Comparison of ENCODE assay signal across 22 cellular contexts in the genomic region with DNA sequence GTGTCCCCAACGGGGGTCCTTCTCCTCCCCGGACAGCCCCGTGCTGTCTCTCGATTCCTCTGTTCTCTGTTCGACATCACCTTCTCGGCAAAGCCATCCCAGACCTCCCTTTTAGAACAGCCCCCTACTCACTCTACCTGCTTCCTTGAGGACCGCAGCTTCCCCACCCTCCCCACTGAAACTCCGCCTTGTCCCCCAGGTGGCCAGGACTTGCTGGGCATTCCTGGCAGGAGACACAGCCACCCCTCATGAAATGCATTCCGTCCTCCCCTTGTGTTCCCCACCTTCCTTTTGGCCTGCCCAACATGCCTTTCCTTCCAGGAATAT. TPM values are rescaled to one million over a fixed set of nuclear protein-coding genes. Genes with fewer than 3 reads are reported as not detected.
DNase-seq lines count a peak whose midpoint lies in the region; ATAC-seq and TF ChIP-seq lines count a peak whose summit lies in the region.
"Had no signal": no experiment of that assay in that cellular context is flagged by ENCODE, and none has a peak within 500 bp of the region (broad histone marks: within the 10 kb centered on the region; RNA-seq: fewer than 3 reads in every experiment).

No MANE protein-coding gene starts in this region.

- no peak overlapping the region for H3K27ac Mint-ChIP-seq in activated naive CD4-positive, alpha-beta T cell treated with anti-CD3 and anti-CD28 coated beads, Interleukin-2, amount 10 ng/mL, durations not matched to agents 7 days and 5 days
- H3K27ac Mint-ChIP-seq: CD8-positive, alpha-beta memory T cell had no signal

- intact Hi-C loops in upper lobe of right lung (cut with DNase I) = no loop called here
- intact Hi-C loops in tibial artery (cut with DNase I; ENCODE audit: low total_unique reads) = no loop called here

- H3K27me3 Mint-ChIP-seq in activated naive CD4-positive, alpha-beta T cell treated with anti-CD3 and anti-CD28 coated beads, Interleukin-2, amount 10 ng/mL, durations not matched to agents 7 days and 5 days = no peaks in the 10 kb centered on the region

- no peak for ATAC-seq in upper lobe of right lung
- ATAC-seq: Panc1 had no signal

- CTCF ChIA-PET in activated naive CD4-positive, alpha-beta T cell treated with anti-CD3 and anti-CD28 coated beads, Interleukin-2, amount 10 ng/mL, durations not matched to agents 7 days and 5 days (lab: Charles Lee) = no interaction called here

- H3K27me3 ChIP-seq in Peyer's patch (no peaks in the 10 kb centered on the region), upper lobe of right lung (no peaks in the 10 kb centered on the region), tibial artery (peaks cover 0 to 13% of the 10 kb centered on the region in 2 donors)

- H3K4me3 Mint-ChIP-seq in activated naive CD4-positive, alpha-beta T cell treated with anti-CD3 and anti-CD28 coated beads, Interleukin-2, amount 10 ng/mL, durations not matched to agents 7 days and 5 days = no peak overlapping the region
- H3K4me3 Mint-ChIP-seq: CD8-positive, alpha-beta memory T cell had no signal

- no peaks in the 10 kb centered on the region for H3K9me3 Mint-ChIP-seq in activated naive CD4-positive, alpha-beta T cell treated with anti-CD3 and anti-CD28 coated beads, Interleukin-2, amount 10 ng/mL, durations not matched to agents 7 days and 5 days

- H3K4me1 ChIP-seq in Peyer's patch (no peaks in the 10 kb centered on the region), upper lobe of right lung (no peaks in the 10 kb centered on the region), tibial artery (no peaks in the 10 kb centered on the region)
- H3K4me1 ChIP-seq: HAP-1 had no signal

- peak; percentile 8 for DNase-seq in activated naive CD4-positive, alpha-beta T cell treated with anti-CD3 and anti-CD28 coated beads, Interleukin-2, amount 10 ng/mL, durations not matched to agents 7 days and 5 days
- no peak for DNase-seq in activated naive CD4-positive, alpha-beta T cell treated with anti-CD3 and anti-CD28 coated beads, Interleukin-2, amount 50 U/mL, for 16 hours
- peak in 2 of 3 donors; percentile 19 to 28 for DNase-seq in Peyer's patch
- DNase-seq in mesenteric fat pad (ENCODE audit: low spot score) = peak; percentile 71
- DNase-seq in upper lobe of right lung = peak; percentile 30
- DNase-seq in tibial artery = no peak
- DNase-seq in GM20000 (ENCODE audit: low spot score) = no peak
- no peak for DNase-seq in SW480 (ENCODE audit: low spot score)
- DNase-seq: 8988T; CD8-positive, alpha-beta memory T cell; Kasumi-1; NCI-H1417; NCI-H187; NCI-H2107; NCI-H2227 treated with DMSO at 0.1 percent for 48 hours; NCI-H510A; NCI-H748 treated with DMSO at 0.1 percent for 48 hours had no signal

- no peaks in the 10 kb centered on the region for H3K9me3 ChIP-seq in Peyer's patch
- H3K9me3 ChIP-seq in upper lobe of right lung = no peaks in the 10 kb centered on the region
- H3K9me3 ChIP-seq in tibial artery = no peaks in the 10 kb centered on the region
- H3K9me3 ChIP-seq: HAP-1 had no signal

- H3K4me3 ChIP-seq in Peyer's patch (no peak overlapping the region), upper lobe of right lung (no peak overlapping the region), tibial artery (no peak overlapping the region)
- H3K4me3 ChIP-seq: HAP-1 had no signal

- no peaks in the 10 kb centered on the region for H3K36me3 Mint-ChIP-seq in activated naive CD4-positive, alpha-beta T cell treated with anti-CD3 and anti-CD28 coated beads, Interleukin-2, amount 10 ng/mL, durations not matched to agents 7 days and 5 days
- H3K36me3 Mint-ChIP-seq: CD8-positive, alpha-beta memory T cell had no signal

- no peak overlapping the region for H3K27ac ChIP-seq in Peyer's patch
- H3K27ac ChIP-seq in upper lobe of right lung = no peak overlapping the region
- no peak overlapping the region for H3K27ac ChIP-seq in tibial artery
- H3K27ac ChIP-seq: C4-2B had no signal

- TF ChIP-seq POLR2A in Peyer's patch (IDR thresholded peaks at IDR 0.05) = no peak

- no peak for TF ChIP-seq CTCF in Peyer's patch (IDR thresholded peaks at IDR 0.05)
- no peak for TF ChIP-seq CTCF in upper lobe of right lung (IDR thresholded peaks at IDR 0.05)
- TF ChIP-seq CTCF in tibial artery (IDR thresholded peaks at IDR 0.05) = no peak
- no peak for TF ChIP-seq CTCF in GM20000 (IDR thresholded peaks at IDR 0.05; ENCODE audit: extremely low read depth, missing control alignments)

- no peaks in the 10 kb centered on the region for H3K4me1 Mint-ChIP-seq in activated naive CD4-positive, alpha-beta T cell treated with anti-CD3 and anti-CD28 coated beads, Interleukin-2, amount 10 ng/mL, durations not matched to agents 7 days and 5 days
- H3K4me1 Mint-ChIP-seq: CD8-positive, alpha-beta memory T cell had no signal

- H3K36me3 ChIP-seq in Peyer's patch = no peaks in the 10 kb centered on the region
- no peaks in the 10 kb centered on the region for H3K36me3 ChIP-seq in upper lobe of right lung
- H3K36me3 ChIP-seq in tibial artery = no peaks in the 10 kb centered on the region
- H3K36me3 ChIP-seq: HAP-1 had no signal

RNA-seq across cellular contexts. Expression of a gene that starts 34.8 kb away (rescaled TPM):
- total RNA-seq in Peyer's patch (not detected), mesenteric fat pad (not detected), upper lobe of right lung (0.23 TPM)
- total RNA-seq: CD8-positive, alpha-beta memory T cell; Daoy; MCF 10A had no signal

RNA-seq across cellular contexts. Expression of a gene that starts 47.2 kb away (rescaled TPM):
- total RNA-seq in Peyer's patch (1 to 10 TPM in 3 of 4 donors, not detected in 1; 1.2 to 2.0 (median 1.5) TPM), mesenteric fat pad (9.7 TPM), upper lobe of right lung (6.7 TPM)
- total RNA-seq: CD8-positive, alpha-beta memory T cell; MCF 10A had no signal

Comparison
In these comparisons a context has a peak if more than half of its experiments do, and no peak if none do; other contexts are left out.
1. DNase-seq: peak in activated naive CD4-positive, alpha-beta T cell treated with anti-CD3 and anti-CD28 coated beads, Interleukin-2, amount 10 ng/mL, durations not matched to agents 7 days and 5 days (single experiment), Peyer's patch (2 of 3), mesenteric fat pad (single experiment) and upper lobe of right lung (single experiment); none in activated naive CD4-positive, alpha-beta T cell treated with anti-CD3 and anti-CD28 coated beads, Interleukin-2, amount 50 U/mL, for 16 hours (single experiment), tibial artery (0 of 2), GM20000 (single experiment) and SW480 (single experiment).